ENCODE assay signal across 21 cellular contexts in genomic region chr18:26415041-26415440, GRCh38.
A peak's percentile ranks its signal among the peaks of the same experiment; 100 is the strongest.
DNase-seq lines count a peak whose midpoint lies in the region; ATAC-seq and TF ChIP-seq lines count a peak whose summit lies in the region.
"Had no signal": no experiment of that assay in that cellular context is flagged by ENCODE, and none has a peak within 500 bp of the region (broad histone marks: within the 10 kb centered on the region; RNA-seq: fewer than 3 reads in every experiment).

No MANE protein-coding gene starts in this region.

- H3K9me3 ChIP-seq in HUES48 (ENCODE audit: control insufficient read depth, insufficient read depth, low read length) (no peaks in the 10 kb centered on the region), adipocyte (ENCODE audit: control insufficient read depth, low read length) (no peaks in the 10 kb centered on the region), iPS-18a (ENCODE audit: control insufficient read depth, low read depth, low read length) (no peaks in the 10 kb centered on the region)
- H3K9me3 ChIP-seq: SJSA1 had no signal

- H3K27me3 ChIP-seq in HUES48 (ENCODE audit: control insufficient read depth, insufficient read depth, low read length), result no peaks in the 10 kb centered on the region
- H3K27me3 ChIP-seq in adipocyte (replicated peaks; ENCODE audit: control insufficient read depth, insufficient read depth, low read length), result no peaks in the 10 kb centered on the region
- H3K27me3 ChIP-seq in iPS-18a (ENCODE audit: control insufficient read depth, insufficient read depth, low read length), result no peaks in the 10 kb centered on the region
- H3K27me3 ChIP-seq: SJSA1 had no signal

- no peak overlapping the region for H3K4me3 ChIP-seq in AG10803 (ENCODE audit: low read length)
- H3K4me3 ChIP-seq in HUES48 (ENCODE audit: low read depth, low read length), result peak overlapping the region; percentile 48
- H3K4me3 ChIP-seq in adipocyte (ENCODE audit: low read length), result peak overlapping the region; percentile 32
- peak overlapping the region; percentile 21 for H3K4me3 ChIP-seq in iPS-18a (ENCODE audit: low read length)
- H3K4me3 ChIP-seq: K562, PC-9, SJSA1 had no signal

- DNase-seq in AG10803 (ENCODE audit: low read depth) (peak; percentile 43), adipocyte (ENCODE audit: low read depth) (peak; percentile 27), NCI-H1930 (lab: John Stamatoyannopoulos, UW) (no peak), Ammon's horn (ENCODE audit: low spot score) (no peak)
- DNase-seq: 8988T, C1 segment of cervical spinal cord, DMS79 treated with DMSO at 0.1 percent for 48 hours, GF-D8, NCI-H1417, NCI-H187 treated with DMSO at 0.1 percent for 48 hours, NCI-H2171 treated with DMSO at 0.1 percent for 48 hours, NCI-H446 treated with DMSO at 0.1 percent for 48 hours, NCI-H82, PC-9 had no signal

- peaks cover 26% of the 10 kb centered on the region for H3K4me1 ChIP-seq in HUES48 (ENCODE audit: control insufficient read depth, insufficient read depth, low read length)
- H3K4me1 ChIP-seq in adipocyte (ENCODE audit: control insufficient read depth, insufficient read depth, low read length), result peaks cover 16% of the 10 kb centered on the region
- H3K4me1 ChIP-seq in iPS-18a (ENCODE audit: control insufficient read depth, low read depth, low read length), result peaks cover 24% of the 10 kb centered on the region
- H3K4me1 ChIP-seq: SJSA1 had no signal

- ATAC-seq in HG03139 (IDR thresholded peaks at IDR 0.05; ENCODE audit: unreplicated experiment) (no peak), GM21529 (IDR thresholded peaks at IDR 0.05; ENCODE audit: unreplicated experiment) (no peak)
- ATAC-seq: K562 had no signal

- H3K9ac ChIP-seq in HUES48 (ENCODE audit: low read depth, low read length), result no peak overlapping the region
- H3K9ac ChIP-seq in adipocyte (ENCODE audit: low read length), result no peak overlapping the region
- H3K9ac ChIP-seq in iPS-18a (ENCODE audit: low read length), result no peak overlapping the region

- H3K36me3 ChIP-seq in HUES48 (ENCODE audit: control insufficient read depth, insufficient read depth, low read length) (no peaks in the 10 kb centered on the region), adipocyte (ENCODE audit: control insufficient read depth, insufficient read depth, low read length, severe bottlenecking) (no peaks in the 10 kb centered on the region), iPS-18a (ENCODE audit: control insufficient read depth, low read depth, low read length) (no peaks in the 10 kb centered on the region)
- H3K36me3 ChIP-seq: SJSA1 had no signal

- H3K27ac ChIP-seq in HUES48 (ENCODE audit: low read depth, low read length) (peak overlapping the region; percentile 56), iPS-18a (ENCODE audit: low read length) (peak overlapping the region; percentile 11)
- H3K27ac ChIP-seq: HL-60, PC-9, SJSA1 had no signal

- no peak for TF ChIP-seq CTCF in AG10803 (conservative IDR thresholded peaks at IDR 0.05; ENCODE audit: low read length)

Comparison
In these comparisons a context has a peak if more than half of its experiments do, and no peak if none do; other contexts are left out.
1. DNase-seq: peak in AG10803 (single experiment) and adipocyte (single experiment); none in NCI-H1930 (0 of 2) and Ammon's horn (single experiment).